8 cellular contexts compared by ENCODE assay signal in the genomic region with DNA sequence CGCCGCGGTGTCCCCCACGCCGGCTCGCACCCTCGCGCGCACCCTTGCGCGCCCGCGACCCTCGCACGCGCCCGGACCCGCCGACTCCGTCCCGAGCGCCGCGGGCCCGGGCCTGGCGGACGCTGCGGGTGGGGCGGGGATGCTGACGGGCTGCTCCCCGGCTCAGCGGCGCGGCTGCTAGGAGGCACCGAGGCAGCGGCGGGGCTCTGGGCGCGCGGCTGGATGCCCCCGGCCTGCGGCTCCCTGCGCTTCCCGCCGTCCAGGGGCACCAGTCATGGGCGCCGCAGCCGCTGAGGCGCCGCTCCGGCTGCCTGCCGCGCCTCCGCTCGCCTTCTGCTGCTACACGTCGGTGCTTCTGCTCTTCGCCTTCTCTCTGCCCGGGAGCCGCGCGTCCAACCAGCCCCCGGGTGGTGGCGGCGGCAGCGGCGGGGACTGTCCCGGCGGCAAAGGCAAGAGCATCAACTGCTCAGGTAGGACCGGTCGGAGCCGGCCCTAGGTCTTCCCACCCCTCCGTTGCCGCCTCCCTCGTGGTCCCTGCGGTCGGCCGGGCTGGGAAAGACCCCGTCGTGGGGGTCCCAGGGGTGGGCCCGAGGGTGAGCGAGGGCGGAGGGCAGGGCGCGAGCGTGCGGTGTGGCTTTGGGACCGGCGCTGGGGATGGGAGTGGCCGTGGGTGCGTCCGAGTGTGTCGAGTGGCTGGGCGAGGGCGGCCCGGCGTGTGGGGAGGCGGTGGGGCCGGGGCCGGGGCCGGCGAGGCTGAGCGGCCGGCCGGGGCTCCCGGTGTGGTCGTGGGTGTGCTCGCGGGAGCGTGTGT. TPM values are rescaled to one million over a fixed set of nuclear protein-coding genes. Genes with fewer than 3 reads are reported as not detected.
DNase-seq lines count a peak whose midpoint lies in the region; ATAC-seq, FAIRE-seq and TF ChIP-seq lines count a peak whose summit lies in the region.
"Had no signal": no experiment of that assay in that cellular context is flagged by ENCODE, and none has a peak within 500 bp of the region (broad histone marks: within the 10 kb centered on the region; RNA-seq: fewer than 3 reads in every experiment).

No MANE protein-coding gene starts in this region.

- peak; percentile 76 for ATAC-seq in mucosa of descending colon

- no peak overlapping the region for H3T11ph ChIP-seq in H9 (ENCODE audit: low read length)

- peaks cover 19% of the 10 kb centered on the region; the same call in 1 of the 2 replicates for H3K79me2 ChIP-seq in H9 (ENCODE audit: insufficient read depth, low read length)

- H3K36me3 ChIP-seq in MG63 (no peaks in the 10 kb centered on the region), endocrine pancreas (ENCODE audit: control insufficient read depth, insufficient read depth, low read length) (no peaks in the 10 kb centered on the region), mucosa of descending colon (ENCODE audit: low read depth) (no peaks in the 10 kb centered on the region), tibial artery (no peaks in the 10 kb centered on the region)

- no peak overlapping the region for H4K5ac ChIP-seq in H9 (ENCODE audit: insufficient read length, low read depth, low read length)

- no peaks in the 10 kb centered on the region for H3K27me3 Mint-ChIP-seq in H9 (ENCODE audit: low read depth)

- peak overlapping the region; percentile 93 for H3K4me2 ChIP-seq in H9 (ENCODE audit: insufficient read depth, insufficient read length, low read length)

- no peak overlapping the region for H3K27ac ChIP-seq in H9 (ENCODE audit: insufficient read length, low read depth, low read length)
- no peak overlapping the region for H3K27ac ChIP-seq in tibial artery
- H3K27ac ChIP-seq: epithelial cell of prostate had no signal

- no peak for TF ChIP-seq POLR2A in GM12892 (IDR thresholded peaks at IDR 0.05; ENCODE audit: low read depth, low read length)

- peak; percentile 41 for DNase-seq in GM12892 (ENCODE audit: insufficient read length)
- peak; percentile 52 for DNase-seq in H9
- peak; percentile 49 for DNase-seq in MG63
- DNase-seq in activated CD4-positive, alpha-beta T cell treated with anti-CD3 and anti-CD28 coated beads, Interleukin-2, amount 50 U/mL, for 1 hour = peak; percentile 16
- DNase-seq in mucosa of descending colon = peak in 2 of 3 donors; percentile 5 to 39
- peak in 1 of 2 donors; percentile 23 for DNase-seq in tibial artery

- H3K4me3 Mint-ChIP-seq in H9 = peak overlapping the region; percentile 82 to 95

- peaks cover 6% of the 10 kb centered on the region; the same call in 1 of the 2 replicates for H3K4me1 ChIP-seq in H9 (ENCODE audit: insufficient read depth, low read length)
- no peaks in the 10 kb centered on the region for H3K4me1 ChIP-seq in endocrine pancreas (ENCODE audit: control insufficient read depth, insufficient read depth, low read length)
- H3K4me1 ChIP-seq in mucosa of descending colon (ENCODE audit: low read depth) = peaks cover 6% of the 10 kb centered on the region
- peaks cover 0 to 16% (median 11%) of the 10 kb centered on the region in 4 donors for H3K4me1 ChIP-seq in tibial artery

- H3K27me3 ChIP-seq in H9 (ENCODE audit: insufficient read depth, low read length) (no peaks in the 10 kb centered on the region), MG63 (no peaks in the 10 kb centered on the region), endocrine pancreas (ENCODE audit: control insufficient read depth, insufficient read depth, low read length) (no peaks in the 10 kb centered on the region), tibial artery (peaks cover 0 to 3% of the 10 kb centered on the region in 2 donors)

- H3K56ac ChIP-seq in H9 (ENCODE audit: insufficient read length, low read depth, low read length) = no peak overlapping the region

- H3K23ac ChIP-seq in H9 (ENCODE audit: insufficient read length, low read depth, low read length) = no peak overlapping the region

- peaks cover 1 to 9% (median 2%) of the 10 kb centered on the region in 3 experiments; a peak in 4 of 7 replicates for H3K36me3 Mint-ChIP-seq in H9 (ENCODE audit: insufficient read depth in 1 of 3, low read depth in 3 of 3)

- no peaks in the 10 kb centered on the region for H4K20me1 ChIP-seq in H9 (ENCODE audit: control insufficient read depth, insufficient read depth, insufficient read length)

- H2AK5ac ChIP-seq in H9 (ENCODE audit: insufficient read length, low read length) = no peak overlapping the region

- H2BK5ac ChIP-seq in H9 (ENCODE audit: insufficient read length, low read length) = no peak overlapping the region

- H3K23me2 ChIP-seq in H9 (ENCODE audit: insufficient read length, low read depth, low read length, poor library complexity, severe bottlenecking) = peaks cover 12% of the 10 kb centered on the region

- no peak overlapping the region for H2BK15ac ChIP-seq in H9 (ENCODE audit: low read depth, low read length)

- no peak overlapping the region for H2AFZ ChIP-seq in H9 (ENCODE audit: low read length)

- H2BK20ac ChIP-seq in H9 (ENCODE audit: low read depth, low read length, poor library complexity, severe bottlenecking) = no peak overlapping the region

- intact Hi-C loops in mucosa of descending colon (cut with DNase I, micrococcal nuclease) (no loop called here), tibial artery (cut with DNase I; ENCODE audit: low total_unique reads) (no loop called here)

- H3K4ac ChIP-seq in H9 (ENCODE audit: low read depth, low read length) = no peak overlapping the region; the same call in 1 of the 2 replicates

- peak overlapping the region in 2 of 3 experiments; percentile 90 to 93; a peak in 3 of 7 replicates for H3K27ac Mint-ChIP-seq in H9

- peak overlapping the region; percentile 95 for H3K14ac ChIP-seq in H9 (ENCODE audit: insufficient read depth, low read length)

- H3K4me1 Mint-ChIP-seq in H9 = peaks cover 40 to 47% of the 10 kb centered on the region in 2 experiments

- H3K9me3 Mint-ChIP-seq in H9 = no peaks in the 10 kb centered on the region; a peak in 1 of 5 replicates

- no peak overlapping the region for H4K8ac ChIP-seq in H9 (replicated peaks; ENCODE audit: insufficient read length, low read depth, low read length)

- H3K18ac ChIP-seq in H9 (ENCODE audit: insufficient read length, low read depth, low read length) = peak overlapping the region; percentile 81

- H3K79me1 ChIP-seq in H9 (ENCODE audit: insufficient read depth, low read depth, low read length, poor library complexity, severe bottlenecking) = no peaks in the 10 kb centered on the region

- H3K9me3 ChIP-seq in H9 (ENCODE audit: control insufficient read depth, low read depth, low read length) (no peaks in the 10 kb centered on the region), MG63 (no peaks in the 10 kb centered on the region), endocrine pancreas (ENCODE audit: control insufficient read depth, low read length) (no peaks in the 10 kb centered on the region), mucosa of descending colon (no peaks in the 10 kb centered on the region), tibial artery (no peaks in the 10 kb centered on the region)

- H3K9ac ChIP-seq in H9 (ENCODE audit: extremely low read depth, insufficient read length, low read length) (peak overlapping the region; percentile 63), endocrine pancreas (ENCODE audit: control insufficient read depth, insufficient read depth, low read length) (peak overlapping the region; percentile 48)

- H3K4me3 ChIP-seq in MG63 (peak overlapping the region; percentile 56), endocrine pancreas (ENCODE audit: control insufficient read depth, insufficient read depth, low read length) (no peak overlapping the region), mucosa of descending colon (no peak overlapping the region), tibial artery (peak overlapping the region; percentile 53 to 62)

- no CpG with 5 or more reads among the region's 110 CpGs for whole genome bisulfite sequencing in H9 (ENCODE audit: extremely low coverage, insufficient read length, low lambda C conversion rate)

- no peak for FAIRE-seq in GM12892 (lab: Jason Lieb, UNC)

- no peak overlapping the region for H2BK120ac ChIP-seq in H9 (ENCODE audit: low read depth, low read length, poor library complexity, severe bottlenecking)

- no peak for TF ChIP-seq CTCF in H9 (conservative IDR thresholded peaks at IDR 0.05)
- no peak for TF ChIP-seq CTCF in mucosa of descending colon (IDR thresholded peaks at IDR 0.05)
- TF ChIP-seq CTCF in tibial artery (IDR thresholded peaks at IDR 0.05) = no peak

- no peak overlapping the region for H2BK12ac ChIP-seq in H9 (ENCODE audit: insufficient read length, low read depth, low read length)

- H4K91ac ChIP-seq in H9 (ENCODE audit: insufficient read length, low read depth, low read length) = no peak overlapping the region

RNA-seq across cellular contexts. Expression of a gene that starts 0.5 kb away (rescaled TPM):
- polyA plus RNA-seq in GM12892 (2012; ENCODE audit: missing spikeins) = not detected
- total RNA-seq in H9 (2021) = 64.7 and 65.5 TPM in 2 replicates
- total RNA-seq in MG63 (2014; rRNA removed; shearing (Covaris generic); ENCODE audit: low replicate concordance) = 8.8 TPM in 1 of 2 replicates, not detected in the other
- total RNA-seq in mucosa of descending colon = under 1 TPM in 2 of 3 donors, not detected in 1; 0.38 to 0.98 TPM

RNA-seq across cellular contexts. Expression of a gene that starts 46.5 kb away (rescaled TPM):
- 12.8 TPM for polyA plus RNA-seq in GM12892 (2012; ENCODE audit: missing spikeins)
- total RNA-seq in H9 (2021) (34.0 and 35.7 TPM in 2 replicates), mucosa of descending colon (10 to 100 TPM in 2 of 3 donors, 1 to 10 TPM in 1; 6.2 to 18.1 (median 10.5) TPM)
- 73.1 and 97.4 TPM in 2 replicates for total RNA-seq in MG63 (2014; rRNA removed; shearing (Covaris generic); ENCODE audit: low replicate concordance)

Comparison
In these comparisons a context has a peak if more than half of its experiments do, and no peak if none do; other contexts are left out.
1. H3K4me3 ChIP-seq: peak in MG63 (single experiment) and tibial artery (2 of 2); none in endocrine pancreas (single experiment) and mucosa of descending colon (single experiment).